19 cellular contexts compared by ENCODE assay signal in the genomic region with DNA sequence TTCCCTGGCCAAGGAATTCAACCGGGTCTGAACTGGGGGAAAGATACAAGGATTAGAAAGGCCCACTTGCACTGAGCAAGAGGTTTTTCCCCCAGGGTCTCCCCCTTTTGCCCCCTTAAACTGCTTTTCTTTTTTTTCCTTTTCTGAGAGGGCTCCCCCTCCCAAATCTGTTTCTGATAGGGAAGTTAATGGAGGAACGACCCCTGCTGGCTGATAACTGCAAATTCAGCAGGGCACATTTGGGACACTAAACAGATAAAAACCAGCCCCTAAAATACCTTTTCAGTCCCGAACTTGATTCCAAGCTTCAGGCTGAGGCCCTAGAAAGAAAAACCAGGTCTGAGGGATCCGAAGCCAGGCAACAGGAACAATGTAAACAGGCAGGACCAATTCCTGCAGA.
DNase-seq lines count a peak whose midpoint lies in the region; ATAC-seq and TF ChIP-seq lines count a peak whose summit lies in the region.
"Had no signal": no experiment of that assay in that cellular context is flagged by ENCODE, and none has a peak within 500 bp of the region (broad histone marks: within the 10 kb centered on the region; RNA-seq: fewer than 3 reads in every experiment).

No MANE protein-coding gene starts in this region.

- POLR2A ChIA-PET in Caco-2 (lab: Charles Lee) (no interaction called here), PC-3 (lab: Charles Lee; ENCODE audit: unreplicated experiment) (no interaction called here)

- H3K36me3 ChIP-seq in Caco-2 (ENCODE audit: control insufficient read depth, insufficient read depth, low read length) (no peaks in the 10 kb centered on the region), H7 (replicated peaks; ENCODE audit: control insufficient read depth, insufficient read depth, low read length) (no peaks in the 10 kb centered on the region), PC-3 (ENCODE audit: low read depth, low read length) (no peaks in the 10 kb centered on the region)
- H3K36me3 ChIP-seq: esophagus muscularis mucosa had no signal

- H3K4me3 ChIP-seq in Caco-2 (ENCODE audit: low read depth, low read length) (no peak overlapping the region), H7 (ENCODE audit: insufficient read depth, low read depth, low read length) (no peak overlapping the region), PC-3 (ENCODE audit: low read length) (no peak overlapping the region), fibroblast of mammary gland (ENCODE audit: control insufficient read depth, low read depth, low read length) (no peak overlapping the region)
- H3K4me3 ChIP-seq: esophagus muscularis mucosa, mucosa of descending colon had no signal

- no peak overlapping the region for H3K9ac ChIP-seq in PC-3 (ENCODE audit: low read length)

- no peak overlapping the region for H3K27ac ChIP-seq in PC-3 (ENCODE audit: low read length)
- H3K27ac ChIP-seq: esophagus muscularis mucosa had no signal

- H3K9me3 ChIP-seq in Caco-2 (no peaks in the 10 kb centered on the region), PC-3 (ENCODE audit: low read length) (no peaks in the 10 kb centered on the region)

- H3K27me3 Mint-ChIP-seq in Caco-2 (ENCODE audit: insufficient read depth, unreplicated experiment) = no peaks in the 10 kb centered on the region
- H3K27me3 Mint-ChIP-seq in activated naive CD8-positive, alpha-beta T cell treated with anti-CD3 and anti-CD28 coated beads for 36 hours = no peaks in the 10 kb centered on the region
- H3K27me3 Mint-ChIP-seq: activated CD8-positive, alpha-beta T cell treated with anti-CD3 and anti-CD28 coated beads for 36 hours; CD4-positive, CD25-positive, alpha-beta regulatory T cell; stimulated activated naive CD8-positive, alpha-beta T cell treated with anti-CD3 and anti-CD28 coated beads, Interleukin-15, Interleukin-2, amounts not matched to agents 100 ng/mL and 50 ng/mL, for 24 hours; T-helper 17 cell had no signal

- intact Hi-C loops in Caco-2 (cut with micrococcal nuclease; ENCODE audit: unreplicated experiment) (loop anchor here (5.0 kb wide), 1 partner anchor 176 kb away; no protein-coding TSS in a partner anchor), PC-3 (cut with micrococcal nuclease) (no loop called here)

- H3K4me3 Mint-ChIP-seq in Caco-2 (ENCODE audit: unreplicated experiment) = no peak overlapping the region
- H3K4me3 Mint-ChIP-seq in activated naive CD8-positive, alpha-beta T cell treated with anti-CD3 and anti-CD28 coated beads for 36 hours = no peak overlapping the region
- H3K4me3 Mint-ChIP-seq: activated CD8-positive, alpha-beta T cell treated with anti-CD3 and anti-CD28 coated beads for 36 hours; CD4-positive, CD25-positive, alpha-beta regulatory T cell; immature natural killer cell; stimulated activated naive CD8-positive, alpha-beta T cell treated with anti-CD3 and anti-CD28 coated beads, Interleukin-15, Interleukin-2, amounts not matched to agents 100 ng/mL and 50 ng/mL, for 24 hours; T-helper 17 cell had no signal

- no peak for ATAC-seq in PC-3
- ATAC-seq: activated CD8-positive, alpha-beta T cell treated with anti-CD3 and anti-CD28 coated beads for 36 hours; mucosa of descending colon; right cardiac atrium; T-helper 17 cell had no signal

- no peaks in the 10 kb centered on the region for H3F3A ChIP-seq in PC-3 (ENCODE audit: low read length, unreplicated experiment)

- H3K4me1 ChIP-seq in Caco-2 = no peaks in the 10 kb centered on the region
- no peaks in the 10 kb centered on the region for H3K4me1 ChIP-seq in PC-3 (ENCODE audit: insufficient read depth, low read length)
- H3K4me1 ChIP-seq: esophagus muscularis mucosa had no signal

- no peaks in the 10 kb centered on the region for H3K9me2 ChIP-seq in PC-3 (replicated peaks; ENCODE audit: low read length)

- BruUV-seq in Caco-2 (replicated peaks; lab: Mats Ljungman, UMichigan) = no TSS peak
- no TSS peak for BruUV-seq in PC-3 (replicated peaks; lab: Mats Ljungman, UMichigan)

- TF ChIP-seq CTCF in Caco-2 (IDR thresholded peaks at IDR 0.05; ENCODE audit: insufficient read depth in 1 of 2, low read depth in 1 of 2, low read length in 1 of 2, severe bottlenecking in 1 of 2, unreplicated experiment in 1 of 2) (peak; percentile 25 to 37), PC-3 (conservative IDR thresholded peaks at IDR 0.05; ENCODE audit: low read depth, low read length) (peak; percentile 73), fibroblast of mammary gland (conservative IDR thresholded peaks at IDR 0.05; ENCODE audit: control insufficient read depth, insufficient read depth, low read depth, low read length) (peak; percentile 5)

- peaks cover 9% of the 10 kb centered on the region for H3K9me3 Mint-ChIP-seq in Caco-2 (ENCODE audit: unreplicated experiment)
- H3K9me3 Mint-ChIP-seq in activated naive CD8-positive, alpha-beta T cell treated with anti-CD3 and anti-CD28 coated beads for 36 hours = peaks cover 1% of the 10 kb centered on the region
- H3K9me3 Mint-ChIP-seq: activated CD8-positive, alpha-beta T cell treated with anti-CD3 and anti-CD28 coated beads for 36 hours had no signal

- DNase-seq in Caco-2 = no peak
- DNase-seq in H7 = peak; percentile 5
- DNase-seq in PC-3 = peak; percentile 40
- DNase-seq in fibroblast of mammary gland (ENCODE audit: low read depth) = no peak
- DNase-seq in AG08395 (ENCODE audit: low spot score) = no peak
- DNase-seq in central memory CD4-positive, alpha-beta T cell = no peak
- DNase-seq in activated CD4-positive, alpha-beta T cell treated with anti-CD3 and anti-CD28 coated beads, Interleukin-2, amount 50 U/mL, for 4 hours = no peak
- no peak for DNase-seq in activated naive CD8-positive, alpha-beta T cell treated with anti-CD3 and anti-CD28 coated beads for 36 hours
- DNase-seq: activated CD8-positive, alpha-beta T cell treated with anti-CD3 and anti-CD28 coated beads for 36 hours; CD4-positive, CD25-positive, alpha-beta regulatory T cell; cerebellar nuclear complex; immature natural killer cell; mucosa of descending colon; NCI-H187 treated with DMSO at 0.1 percent for 48 hours; right cardiac atrium; stimulated activated CD4-positive, alpha-beta T cell treated with anti-CD3 and anti-CD28 coated beads, Interleukin-4, amount 100 ng/mL, for 4 hours; T-helper 17 cell had no signal

- H2AFZ ChIP-seq in PC-3 (ENCODE audit: low read length) = peak overlapping the region; percentile 60; the same call in 1 of the 2 replicates

- CTCF ChIA-PET in Caco-2 (lab: Charles Lee) = no interaction called here
- CTCF ChIA-PET in PC-3 (lab: Charles Lee) = no interaction called here

- H3K27me3 ChIP-seq in Caco-2 (replicated peaks; ENCODE audit: control insufficient read depth, insufficient read depth, low read length) (no peaks in the 10 kb centered on the region), H7 (ENCODE audit: control insufficient read depth, insufficient read depth, low read length) (no peaks in the 10 kb centered on the region), PC-3 (ENCODE audit: low read length) (no peaks in the 10 kb centered on the region)
- H3K27me3 ChIP-seq: esophagus muscularis mucosa had no signal

- H4K20me1 ChIP-seq in PC-3 (ENCODE audit: low read length) = no peaks in the 10 kb centered on the region

- H3K27ac Mint-ChIP-seq in Caco-2 (ENCODE audit: unreplicated experiment) = no peak overlapping the region
- no peak overlapping the region for H3K27ac Mint-ChIP-seq in activated naive CD8-positive, alpha-beta T cell treated with anti-CD3 and anti-CD28 coated beads for 36 hours
- H3K27ac Mint-ChIP-seq: activated CD8-positive, alpha-beta T cell treated with anti-CD3 and anti-CD28 coated beads for 36 hours; CD4-positive, CD25-positive, alpha-beta regulatory T cell; immature natural killer cell; stimulated activated naive CD8-positive, alpha-beta T cell treated with anti-CD3 and anti-CD28 coated beads, Interleukin-15, Interleukin-2, amounts not matched to agents 100 ng/mL and 50 ng/mL, for 24 hours; T-helper 17 cell had no signal

- H3K79me2 ChIP-seq in PC-3 (ENCODE audit: low read length) = no peaks in the 10 kb centered on the region

- H3K36me3 Mint-ChIP-seq in Caco-2 (ENCODE audit: insufficient read depth, unreplicated experiment) = no peaks in the 10 kb centered on the region
- H3K36me3 Mint-ChIP-seq in activated naive CD8-positive, alpha-beta T cell treated with anti-CD3 and anti-CD28 coated beads for 36 hours = no peaks in the 10 kb centered on the region
- H3K36me3 Mint-ChIP-seq: CD4-positive, CD25-positive, alpha-beta regulatory T cell; immature natural killer cell had no signal

- no peak overlapping the region for H3K4me2 ChIP-seq in PC-3 (ENCODE audit: low read length)

- H3K4me1 Mint-ChIP-seq in Caco-2 (ENCODE audit: low read depth, unreplicated experiment) = no peaks in the 10 kb centered on the region
- no peaks in the 10 kb centered on the region for H3K4me1 Mint-ChIP-seq in activated naive CD8-positive, alpha-beta T cell treated with anti-CD3 and anti-CD28 coated beads for 36 hours
- H3K4me1 Mint-ChIP-seq: CD4-positive, CD25-positive, alpha-beta regulatory T cell; immature natural killer cell; T-helper 17 cell had no signal

Comparison
In these comparisons a context has a peak if more than half of its experiments do, and no peak if none do; other contexts are left out.
1. DNase-seq: peak in H7 (single experiment) and PC-3 (single experiment); none in Caco-2 (0 of 2), fibroblast of mammary gland (single experiment), AG08395 (single experiment), central memory CD4-positive, alpha-beta T cell (single experiment), activated CD4-positive, alpha-beta T cell treated with anti-CD3 and anti-CD28 coated beads, Interleukin-2, amount 50 U/mL, for 4 hours (0 of 2) and activated naive CD8-positive, alpha-beta T cell treated with anti-CD3 and anti-CD28 coated beads for 36 hours (single experiment).
2. CTCF ChIP-seq: peak in every context shown above with its lines; median percentile 73 in PC-3; 31 in Caco-2; 5 in fibroblast of mammary gland.